In the genomic region with DNA sequence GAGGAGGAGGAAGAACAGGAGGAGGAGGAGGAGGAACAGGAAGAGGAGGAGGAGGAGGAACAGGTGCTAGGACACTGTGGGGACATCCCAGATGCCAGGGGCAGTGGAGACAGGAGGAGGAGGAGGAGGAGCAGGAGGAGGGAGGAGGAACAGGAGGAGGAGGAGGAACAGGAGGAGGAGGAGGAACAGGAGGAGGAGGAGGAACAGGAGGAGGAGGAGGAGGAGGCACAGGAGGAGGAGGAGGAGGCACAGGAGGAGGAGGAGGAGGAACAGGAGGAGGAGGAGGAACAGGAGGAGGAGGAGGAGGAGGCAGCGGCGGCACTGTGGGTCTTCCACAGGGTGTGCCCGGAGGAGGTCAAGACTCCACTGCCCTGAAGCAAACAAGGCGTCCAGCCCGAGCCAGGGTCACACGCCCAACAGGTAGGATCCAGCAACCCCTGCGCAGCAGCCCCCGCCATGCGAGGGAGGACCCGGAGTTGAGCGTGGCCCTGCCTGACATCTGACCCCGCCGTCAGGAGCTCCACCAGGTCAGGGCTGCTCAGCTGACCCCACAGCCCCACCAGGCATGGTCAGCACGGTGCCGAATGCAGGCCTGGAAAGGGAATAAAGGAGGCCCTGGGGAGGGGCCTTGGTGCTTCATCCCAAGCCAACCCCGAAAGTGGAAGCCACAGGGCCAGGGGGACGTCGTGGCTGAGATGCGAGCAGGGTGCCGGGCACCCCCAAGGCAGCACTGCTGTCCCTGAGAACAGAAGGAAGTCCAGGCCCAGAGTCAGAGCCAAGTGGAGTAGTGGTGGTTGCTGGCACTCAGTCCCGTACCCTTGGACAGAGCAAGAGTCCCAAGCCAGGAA, we compare ENCODE assay signal across 1 cellular context.
TF ChIP-seq lines count a peak whose summit lies in the region.

No MANE protein-coding gene starts in this region.

TF ChIP-seq in IMR-90, 13 proteins besides CTCF, POLR2A, EP300 and RAD21 (continued from another document):
- TF ChIP-seq, protein P1, sequence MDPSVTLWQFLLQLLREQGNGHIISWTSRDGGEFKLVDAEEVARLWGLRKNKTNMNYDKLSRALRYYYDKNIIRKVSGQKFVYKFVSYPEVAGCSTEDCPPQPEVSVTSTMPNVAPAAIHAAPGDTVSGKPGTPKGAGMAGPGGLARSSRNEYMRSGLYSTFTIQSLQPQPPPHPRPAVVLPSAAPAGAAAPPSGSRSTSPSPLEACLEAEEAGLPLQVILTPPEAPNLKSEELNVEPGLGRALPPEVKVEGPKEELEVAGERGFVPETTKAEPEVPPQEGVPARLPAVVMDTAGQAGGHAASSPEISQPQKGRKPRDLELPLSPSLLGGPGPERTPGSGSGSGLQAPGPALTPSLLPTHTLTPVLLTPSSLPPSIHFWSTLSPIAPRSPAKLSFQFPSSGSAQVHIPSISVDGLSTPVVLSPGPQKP (IDR thresholded peaks at IDR 0.05; ENCODE audit: borderline replicate concordance, low read depth, low read length) = no peak
